In the genomic region with DNA sequence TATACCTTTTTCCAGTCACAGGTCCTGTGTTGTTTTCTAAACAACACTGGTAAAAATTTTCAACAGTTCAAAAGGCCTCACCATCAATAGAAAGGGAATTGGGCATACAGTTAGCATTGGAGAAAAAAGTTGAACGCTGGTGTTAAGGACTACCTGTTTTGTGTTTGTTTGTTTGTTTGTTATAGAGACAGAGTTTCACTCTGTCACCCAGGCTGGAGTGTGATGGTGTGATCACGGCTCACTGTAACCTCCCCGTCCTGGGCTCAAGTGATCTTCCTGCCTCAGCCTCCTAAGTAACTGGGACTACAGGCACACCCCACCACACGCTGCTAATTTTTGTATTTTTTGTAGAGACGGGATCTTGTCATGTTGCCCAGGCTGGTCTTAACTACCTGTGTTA, we compare ENCODE assay signal across 18 cellular contexts.
DNase-seq lines count a peak whose midpoint lies in the region; ATAC-seq and TF ChIP-seq lines count a peak whose summit lies in the region.
"Had no signal": no experiment of that assay in that cellular context is flagged by ENCODE, and none has a peak within 500 bp of the region (broad histone marks: within the 10 kb centered on the region; RNA-seq: fewer than 3 reads in every experiment).

No MANE protein-coding gene starts in this region.

- H3K27me3 ChIP-seq in GM23248 (replicated peaks; ENCODE audit: insufficient read depth): no peaks in the 10 kb centered on the region
- H3K27me3 ChIP-seq in mesenchymal stem cell (ENCODE audit: control insufficient read depth in 1 of 2, insufficient read depth in 1 of 2, low read length in 2 of 2): no peaks in the 10 kb centered on the region
- H3K27me3 ChIP-seq: MG63 had no signal

- H3K9ac ChIP-seq in GM23248: peak overlapping the region; percentile 96
- H3K9ac ChIP-seq in mesenchymal stem cell (ENCODE audit: low read length): no peak overlapping the region
- H3K9ac ChIP-seq: parathyroid adenoma had no signal

- no peak overlapping the region for H3K4ac ChIP-seq in mesenchymal stem cell (ENCODE audit: low read depth in 1 of 2, low read length in 2 of 2)

- H2BK5ac ChIP-seq in mesenchymal stem cell (ENCODE audit: low read depth, low read length, poor library complexity, severe bottlenecking): no peak overlapping the region

- H3K9me3 ChIP-seq in GM23248 (ENCODE audit: low read depth) (no peaks in the 10 kb centered on the region), mesenchymal stem cell (ENCODE audit: control insufficient read depth, low read length) (no peaks in the 10 kb centered on the region)
- H3K9me3 ChIP-seq: left lung, MG63, thoracic aorta had no signal

- peak overlapping the region; percentile 93 for H2AFZ ChIP-seq in GM23248
- H2AFZ ChIP-seq in mesenchymal stem cell (ENCODE audit: low read depth, low read length): no peak overlapping the region
- H2AFZ ChIP-seq: parathyroid adenoma had no signal

- H4K91ac ChIP-seq in mesenchymal stem cell (ENCODE audit: low read length): no peak overlapping the region

- no peak for TF ChIP-seq CTCF in WTC11 (IDR thresholded peaks at IDR 0.05)
- no peak for TF ChIP-seq CTCF in progenitor cell of endocrine pancreas (IDR thresholded peaks at IDR 0.05; ENCODE audit: unreplicated experiment)

- H2BK15ac ChIP-seq in mesenchymal stem cell (ENCODE audit: low read depth, poor library complexity, severe bottlenecking): no peak overlapping the region

- peaks cover 39% of the 10 kb centered on the region for H3K4me1 Mint-ChIP-seq in WTC11
- peaks cover 2% of the 10 kb centered on the region for H3K4me1 Mint-ChIP-seq in progenitor cell of endocrine pancreas (ENCODE audit: low read depth)

- H3K27me3 Mint-ChIP-seq in WTC11 (ENCODE audit: low read depth) (peaks cover 45% of the 10 kb centered on the region), progenitor cell of endocrine pancreas (peaks cover 60% of the 10 kb centered on the region)

- in situ Hi-C loops in GM23248 (cut with MboI): no loop called here

- H3K79me2 ChIP-seq in GM23248 (ENCODE audit: insufficient read depth): peaks cover 48% of the 10 kb centered on the region
- H3K79me2 ChIP-seq: parathyroid adenoma had no signal

- H3K18ac ChIP-seq in mesenchymal stem cell (ENCODE audit: low read depth in 1 of 2, low read length in 2 of 2): no peak overlapping the region

- POLR2A ChIA-PET in WTC11 (lab: Charles Lee): interaction anchor here (0.6 to 0.7 kb wide), 2 partner anchors 10 to 15 kb away, joined by 3 to 4 read pairs; no protein-coding TSS in a partner anchor

- peaks cover 37% of the 10 kb centered on the region for H3K4me1 ChIP-seq in GM23248 (ENCODE audit: insufficient read depth)
- H3K4me1 ChIP-seq in mesenchymal stem cell (ENCODE audit: control insufficient read depth, insufficient read depth, low read depth, low read length): peaks cover 8% of the 10 kb centered on the region
- H3K4me1 ChIP-seq: parathyroid adenoma had no signal

- H3K27ac Mint-ChIP-seq in WTC11 (no peak overlapping the region), progenitor cell of endocrine pancreas (no peak overlapping the region)
- H3K27ac Mint-ChIP-seq: activated T-cell treated with anti-CD3 and anti-CD28 coated beads, Interleukin-2, amount 50 U/mL, for 24 hours; stimulated activated memory B cell treated with anti-CD40 and anti-IgM and Interleukin-4, amounts not matched to agents 10 μg/mL and 1 μg/mL and 100 μg/mL, for 72 hours had no signal

- H3K4me3 Mint-ChIP-seq in WTC11 (peak overlapping the region; percentile 72), progenitor cell of endocrine pancreas (ENCODE audit: low read depth) (peak overlapping the region; percentile 74)

- no peak overlapping the region for H2AK5ac ChIP-seq in mesenchymal stem cell (ENCODE audit: low read length, severe bottlenecking)

- H3K79me1 ChIP-seq in mesenchymal stem cell (replicated peaks; ENCODE audit: low read length, poor library complexity, severe bottlenecking): peaks cover 4% of the 10 kb centered on the region

- no peaks in the 10 kb centered on the region for H3K36me3 Mint-ChIP-seq in WTC11
- H3K36me3 Mint-ChIP-seq in progenitor cell of endocrine pancreas (ENCODE audit: insufficient read depth): no peaks in the 10 kb centered on the region
- H3K36me3 Mint-ChIP-seq: stimulated activated memory B cell treated with anti-CD40 and anti-IgM and Interleukin-4, amounts not matched to agents 10 μg/mL and 1 μg/mL and 100 μg/mL, for 72 hours had no signal

- DNase-seq in GM23248: no peak
- DNase-seq in WTC11 (ENCODE audit: low spot score): no peak
- DNase-seq in mesenchymal stem cell: no peak
- DNase-seq in progenitor cell of endocrine pancreas (ENCODE audit: low spot score, unreplicated experiment): no peak
- DNase-seq in COLO829 (ENCODE audit: low spot score): no peak
- DNase-seq in activated effector memory CD4-positive, alpha-beta T cell treated with Interleukin-2 at 50 U/mL for 16 hours: no peak
- DNase-seq: activated CD4-positive, CD25-positive, alpha-beta regulatory T cell treated with anti-CD3 and anti-CD28 coated beads, Interleukin-2, amount 50 U/mL, for 72 hours; activated naive CD4-positive, alpha-beta T cell treated with anti-CD3 and anti-CD28 coated beads, Interleukin-2, amount 50 U/mL, for 16 hours; activated T-cell treated with anti-CD3 and anti-CD28 coated beads, Interleukin-2, amount 50 U/mL, for 24 hours; left lung; MG63; NCI-H1417 treated with DMSO at 0.1 percent for 48 hours; NCI-H2107; NCI-H524 had no signal

- H3K27ac ChIP-seq in GM23248 (peak overlapping the region; percentile 82; the same call in 1 of the 2 replicates), mesenchymal stem cell (ENCODE audit: low read length, poor library complexity, severe bottlenecking) (no peak overlapping the region)
- H3K27ac ChIP-seq: parathyroid adenoma had no signal

- H3K23ac ChIP-seq in mesenchymal stem cell (ENCODE audit: low read length in 2 of 2): no peak overlapping the region

- H3K9me2 ChIP-seq in GM23248 (ENCODE audit: insufficient read depth): no peaks in the 10 kb centered on the region

- H2BK120ac ChIP-seq in mesenchymal stem cell (ENCODE audit: low read depth, low read length): no peak overlapping the region

- WGBS in GM23248 (ENCODE audit: low coverage in 1 of 2, low lambda C conversion rate in 2 of 2, missing lambda C conversion rate in 2 of 2), 2 experiments: 97 to 98% methylated on average over 5 of the region's 5 CpGs
- WGBS in mesenchymal stem cell: 91% methylated on average over 5 of the region's 5 CpGs

- peak overlapping the region; percentile 98; the same call in 1 of the 2 replicates for H3K4me3 ChIP-seq in GM23248
- H3K4me3 ChIP-seq in mesenchymal stem cell (ENCODE audit: insufficient read depth in 1 of 2, low read depth in 1 of 2, low read length in 2 of 2): no peak overlapping the region

- H4K20me1 ChIP-seq in GM23248 (ENCODE audit: insufficient read depth): no peaks in the 10 kb centered on the region

- no peak overlapping the region for H3K14ac ChIP-seq in mesenchymal stem cell (ENCODE audit: low read length in 2 of 2)

- H3K9me3 Mint-ChIP-seq in WTC11: peaks cover 6% of the 10 kb centered on the region
- H3K9me3 Mint-ChIP-seq in progenitor cell of endocrine pancreas (ENCODE audit: low read depth): no peaks in the 10 kb centered on the region
- H3K9me3 Mint-ChIP-seq: activated T-cell treated with anti-CD3 and anti-CD28 coated beads, Interleukin-2, amount 50 U/mL, for 24 hours; stimulated activated memory B cell treated with anti-CD40 and anti-IgM and Interleukin-4, amounts not matched to agents 10 μg/mL and 1 μg/mL and 100 μg/mL, for 72 hours had no signal

- H3F3A ChIP-seq in GM23248 (ENCODE audit: insufficient read depth): peaks cover 49% of the 10 kb centered on the region

- CTCF ChIA-PET in WTC11 (lab: Charles Lee): interaction anchor here (0.6 to 2.7 kb wide), 2 partner anchors 12 to 498 kb away, joined by 4 to 10 read pairs; no protein-coding TSS in a partner anchor

- no peak overlapping the region for H2BK12ac ChIP-seq in mesenchymal stem cell (ENCODE audit: low read length in 2 of 2)

- H3K4me2 ChIP-seq in GM23248 (ENCODE audit: unreplicated experiment) (peak overlapping the region; percentile 94), mesenchymal stem cell (ENCODE audit: low read length, poor library complexity, severe bottlenecking) (no peak overlapping the region)

- H3K36me3 ChIP-seq in GM23248 (ENCODE audit: low read depth): no peaks in the 10 kb centered on the region
- no peaks in the 10 kb centered on the region for H3K36me3 ChIP-seq in mesenchymal stem cell (ENCODE audit: control insufficient read depth in 1 of 2, insufficient read depth in 2 of 2, low read depth in 1 of 2, low read length in 2 of 2)
- H3K36me3 ChIP-seq: left lung, MG63, thoracic aorta had no signal

- H4K8ac ChIP-seq in mesenchymal stem cell (ENCODE audit: low read length): peak overlapping the region; percentile 47

- ATAC-seq in WTC11: no peak
- ATAC-seq in GM19467 (IDR thresholded peaks at IDR 0.05; ENCODE audit: unreplicated experiment): no peak
- ATAC-seq: left lung; stimulated activated memory B cell treated with anti-CD40 and anti-IgM and Interleukin-4, amounts not matched to agents 10 μg/mL and 1 μg/mL and 100 μg/mL, for 72 hours had no signal

TF ChIP-seq in WTC11, 78 proteins besides CTCF, POLR2A, EP300 and RAD21 (continues in another document):
- TF ChIP-seq ZNF219 (CRISPR knock-in tag; IDR thresholded peaks at IDR 0.05; ENCODE audit: borderline replicate concordance) (no peak), NFE2L1 (CRISPR knock-in tag; IDR thresholded peaks at IDR 0.05) (no peak), ELF4 (CRISPR knock-in tag; IDR thresholded peaks at IDR 0.05; ENCODE audit: low read depth) (no peak)
- TF ChIP-seq, protein P1, sequence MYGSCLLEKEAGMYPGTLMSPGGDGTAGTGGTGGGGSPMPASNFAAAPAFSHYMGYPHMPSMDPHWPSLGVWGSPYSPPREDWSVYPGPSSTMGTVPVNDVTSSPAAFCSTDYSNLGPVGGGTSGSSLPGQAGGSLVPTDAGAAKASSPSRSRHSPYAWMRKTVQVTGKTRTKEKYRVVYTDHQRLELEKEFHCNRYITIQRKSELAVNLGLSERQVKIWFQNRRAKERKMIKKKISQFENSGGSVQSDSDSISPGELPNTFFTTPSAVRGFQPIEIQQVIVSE (CRISPR knock-in tag; IDR thresholded peaks at IDR 0.05; ENCODE audit: borderline replicate concordance): no peak
- TF ChIP-seq, protein P2, sequence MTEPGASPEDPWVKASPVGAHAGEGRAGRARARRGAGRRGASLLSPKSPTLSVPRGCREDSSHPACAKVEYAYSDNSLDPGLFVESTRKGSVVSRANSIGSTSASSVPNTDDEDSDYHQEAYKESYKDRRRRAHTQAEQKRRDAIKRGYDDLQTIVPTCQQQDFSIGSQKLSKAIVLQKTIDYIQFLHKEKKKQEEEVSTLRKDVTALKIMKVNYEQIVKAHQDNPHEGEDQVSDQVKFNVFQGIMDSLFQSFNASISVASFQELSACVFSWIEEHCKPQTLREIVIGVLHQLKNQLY (CRISPR knock-in tag; IDR thresholded peaks at IDR 0.05): no peak
